ENCODE assay signal across 10 cellular contexts in the genomic region with DNA sequence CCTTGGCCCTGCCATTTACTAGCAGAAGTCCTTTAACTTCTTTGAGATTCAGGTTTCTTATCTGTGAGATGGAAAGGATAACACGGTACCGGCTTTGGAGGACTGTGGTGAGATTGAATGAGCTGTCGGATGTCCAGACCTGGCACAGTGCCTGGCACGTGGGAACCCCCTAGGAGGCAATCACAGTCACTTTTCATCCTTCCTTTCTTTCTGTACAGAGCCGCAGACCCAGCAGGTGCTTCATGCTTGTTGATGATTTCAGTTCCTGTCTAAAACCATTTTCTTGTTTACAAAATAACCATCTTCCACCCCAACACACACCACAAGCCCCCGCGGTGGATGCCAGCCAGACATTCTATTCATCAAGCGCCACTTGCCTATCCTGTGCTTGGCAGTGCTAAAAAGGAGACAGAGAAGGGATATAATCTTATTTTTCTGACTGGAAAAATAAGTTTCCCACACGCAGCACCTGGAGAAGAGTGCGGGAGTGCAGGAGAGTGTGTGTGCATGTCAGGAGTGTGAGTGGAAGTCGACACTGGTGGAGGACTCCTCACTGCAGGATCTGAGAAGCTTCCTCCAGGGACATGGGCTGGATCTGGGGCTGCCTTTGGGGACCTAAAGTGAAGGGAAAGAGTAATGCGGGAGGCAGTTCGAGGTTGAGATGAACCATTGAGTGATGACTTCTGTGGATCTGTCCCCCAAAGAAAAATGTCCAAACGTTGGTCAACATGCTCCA.
DNase-seq lines count a peak whose midpoint lies in the region; ATAC-seq, FAIRE-seq and TF ChIP-seq lines count a peak whose summit lies in the region.
"Had no signal": no experiment of that assay in that cellular context is flagged by ENCODE, and none has a peak within 500 bp of the region (broad histone marks: within the 10 kb centered on the region; RNA-seq: fewer than 3 reads in every experiment).

No MANE protein-coding gene starts in this region.

- H2BK5ac ChIP-seq in neuronal stem cell (ENCODE audit: low read length): no peak overlapping the region

- peak; percentile 93 for FAIRE-seq in GM12892 (lab: Jason Lieb, UNC)

- H3K9ac ChIP-seq in neuronal stem cell (ENCODE audit: low read depth, low read length, poor library complexity): no peak overlapping the region

- H3K4me3 Mint-ChIP-seq in chondrocyte (ENCODE audit: unreplicated experiment): no peak overlapping the region

- no peak overlapping the region for H3K14ac ChIP-seq in neuronal stem cell (ENCODE audit: low read length)

- peaks cover 2% of the 10 kb centered on the region for H3K79me1 ChIP-seq in neuronal stem cell (ENCODE audit: low read depth, low read length)

- no peak overlapping the region for H3K18ac ChIP-seq in neuronal stem cell (ENCODE audit: low read length)

- no peak for TF ChIP-seq POLR2A in GM12892 (IDR thresholded peaks at IDR 0.05; ENCODE audit: low read depth, low read length)

- peaks cover 0 to 5% of the 10 kb centered on the region in 2 donors for H3K36me3 ChIP-seq in neuronal stem cell (replicated peaks in 1 of 2; ENCODE audit: control insufficient read depth in 2 of 2, insufficient read depth in 2 of 2, low read length in 2 of 2)
- no peaks in the 10 kb centered on the region for H3K36me3 ChIP-seq in SJCRH30

- ATAC-seq in GM19468 (IDR thresholded peaks at IDR 0.05; ENCODE audit: extremely low read depth, unreplicated experiment) (peak; percentile 67), HG03378 (IDR thresholded peaks at IDR 0.05; ENCODE audit: unreplicated experiment) (peak; percentile 61)

- H3K4ac ChIP-seq in neuronal stem cell (ENCODE audit: low read length): no peak overlapping the region

- no peak overlapping the region for H2BK120ac ChIP-seq in neuronal stem cell (ENCODE audit: low read depth, low read length)

- no peak overlapping the region for H2BK15ac ChIP-seq in neuronal stem cell (ENCODE audit: low read length)

- H3K36me3 Mint-ChIP-seq in chondrocyte (ENCODE audit: low read depth): peaks cover 6% of the 10 kb centered on the region

- H3K9me3 ChIP-seq in neuronal stem cell (replicated peaks in 1 of 2; ENCODE audit: control insufficient read depth in 2 of 2, insufficient read depth in 1 of 2, low read depth in 1 of 2, low read length in 2 of 2) (no peaks in the 10 kb centered on the region), SJCRH30 (replicated peaks) (no peaks in the 10 kb centered on the region)

- no peaks in the 10 kb centered on the region for H3K27me3 Mint-ChIP-seq in chondrocyte (ENCODE audit: low read depth)

- DNase-seq in GM12892 (ENCODE audit: insufficient read length) (no peak), chondrocyte (ENCODE audit: low spot score) (no peak), neuronal stem cell (ENCODE audit: low spot score) (no peak), iPS-NIHi7 (ENCODE audit: extremely low spot score) (no peak), C1 segment of cervical spinal cord (lab: John Stamatoyannopoulos, UW) (no peak), SJCRH30 (no peak)
- DNase-seq: cortex of kidney had no signal

- H3K4me2 ChIP-seq in neuronal stem cell (ENCODE audit: insufficient read depth, low read length, poor library complexity, severe bottlenecking): no peak overlapping the region

- H3K27ac ChIP-seq in neuronal stem cell (replicated peaks; ENCODE audit: low read length) (no peak overlapping the region), SJCRH30 (no peak overlapping the region)
- H3K27ac ChIP-seq: SK-N-MC had no signal

- H3K4me1 ChIP-seq in neuronal stem cell (ENCODE audit: control insufficient read depth in 2 of 2, insufficient read depth in 1 of 2, low read depth in 1 of 2, low read length in 2 of 2) (no peaks in the 10 kb centered on the region), SJCRH30 (no peaks in the 10 kb centered on the region)

- H3K9me3 Mint-ChIP-seq in chondrocyte (ENCODE audit: low read depth): no peaks in the 10 kb centered on the region

- H3K27me3 ChIP-seq in neuronal stem cell (ENCODE audit: control insufficient read depth in 3 of 3, insufficient read depth in 3 of 3, low read depth in 1 of 3, low read length in 3 of 3) (no peaks in the 10 kb centered on the region), SJCRH30 (no peaks in the 10 kb centered on the region)

- WGBS in neuronal stem cell (ENCODE audit: extremely low coverage in 2 of 2, insufficient read length in 2 of 2, insufficient replicate concordance in 1 of 2), 2 donors: no CpG with 5 or more reads among the region's 14 CpGs

- no peak overlapping the region for H2AK5ac ChIP-seq in neuronal stem cell (ENCODE audit: low read depth, low read length)

- H3K4me3 ChIP-seq in neuronal stem cell (ENCODE audit: low read length in 2 of 2) (no peak overlapping the region), SJCRH30 (no peak overlapping the region)
- H3K4me3 ChIP-seq: SK-N-MC had no signal

- no peak for TF ChIP-seq CTCF in chondrocyte (IDR thresholded peaks at IDR 0.05)

- no peak overlapping the region for H4K91ac ChIP-seq in neuronal stem cell (ENCODE audit: low read depth, low read length, poor library complexity)

- H3K4me1 Mint-ChIP-seq in chondrocyte (ENCODE audit: low read depth): peaks cover 44% of the 10 kb centered on the region

- no peak overlapping the region for H2BK12ac ChIP-seq in neuronal stem cell (ENCODE audit: low read length)

- H3K23ac ChIP-seq in neuronal stem cell (ENCODE audit: low read depth, low read length, poor library complexity): no peak overlapping the region

- H2AFZ ChIP-seq in neuronal stem cell (ENCODE audit: low read length): no peak overlapping the region

- peak overlapping the region; percentile 41 for H3K27ac Mint-ChIP-seq in chondrocyte (ENCODE audit: unreplicated experiment)

- no peak overlapping the region for H4K8ac ChIP-seq in neuronal stem cell (ENCODE audit: low read depth, low read length)
